ENCODE assay signal across 23 cellular contexts in the genomic region with DNA sequence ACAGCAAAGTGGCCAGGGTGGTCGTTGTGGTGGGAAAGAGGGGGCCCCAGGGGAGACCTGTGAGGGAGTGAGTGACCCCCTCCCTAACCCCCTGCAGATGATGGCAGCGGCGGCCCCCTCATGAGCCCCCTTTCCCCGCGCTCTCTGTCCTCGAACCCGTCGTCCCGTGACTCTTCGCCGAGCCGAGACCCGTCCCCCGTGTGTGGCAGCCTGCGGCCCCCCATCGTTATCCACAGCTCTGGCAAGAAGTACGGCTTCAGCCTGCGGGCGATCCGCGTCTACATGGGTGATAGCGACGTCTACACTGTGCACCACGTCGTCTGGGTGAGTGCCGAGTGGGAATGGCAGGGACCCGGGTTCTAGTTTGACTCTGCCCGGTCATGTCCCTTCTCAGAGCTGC. TPM values are rescaled to one million over a fixed set of nuclear protein-coding genes. Genes with fewer than 3 reads are reported as not detected.
"Had no signal": no experiment of that assay in that cellular context is flagged by ENCODE, and none has a peak within 500 bp of the region (broad histone marks: within the 10 kb centered on the region; RNA-seq: fewer than 3 reads in every experiment).

No MANE protein-coding gene starts in this region.

- FAIRE-seq: RCC 7860 had no signal

- H3K4me3 ChIP-seq: SJSA1, SK-N-MC had no signal

- H3K9me3 ChIP-seq: SJSA1 had no signal

- H3K4me1 ChIP-seq: SJSA1 had no signal

- H3K27me3 ChIP-seq: SJSA1 had no signal

- H3K27ac ChIP-seq: SJSA1, SK-N-MC had no signal

- DNase-seq: KBM-7, NCI-H1092, NCI-H1105 treated with DMSO at 0.1 percent for 48 hours, NCI-H1417 treated with DMSO at 0.1 percent for 48 hours, NCI-H146, NCI-H1694 treated with DMSO at 0.1 percent for 48 hours, NCI-H1930, NCI-H2081, NCI-H2107, NCI-H2227 treated with DMSO at 0.1 percent for 48 hours, NCI-H524, NCI-H526 treated with DMSO at 0.1 percent for 48 hours, NCI-H748 treated with DMSO at 0.1 percent for 48 hours, Right ventricle myocardium superior, RPMI8226, SIG-M5 had no signal

RNA-seq across cellular contexts. Expression of gene IL12RB1, which starts 58.2 kb away (rescaled TPM):
- total RNA-seq: HT-29, LHCN-M2, MCF 10A, NCI-H460 had no signal
